ENCODE assay signal across 1 cellular context in the genomic region with DNA sequence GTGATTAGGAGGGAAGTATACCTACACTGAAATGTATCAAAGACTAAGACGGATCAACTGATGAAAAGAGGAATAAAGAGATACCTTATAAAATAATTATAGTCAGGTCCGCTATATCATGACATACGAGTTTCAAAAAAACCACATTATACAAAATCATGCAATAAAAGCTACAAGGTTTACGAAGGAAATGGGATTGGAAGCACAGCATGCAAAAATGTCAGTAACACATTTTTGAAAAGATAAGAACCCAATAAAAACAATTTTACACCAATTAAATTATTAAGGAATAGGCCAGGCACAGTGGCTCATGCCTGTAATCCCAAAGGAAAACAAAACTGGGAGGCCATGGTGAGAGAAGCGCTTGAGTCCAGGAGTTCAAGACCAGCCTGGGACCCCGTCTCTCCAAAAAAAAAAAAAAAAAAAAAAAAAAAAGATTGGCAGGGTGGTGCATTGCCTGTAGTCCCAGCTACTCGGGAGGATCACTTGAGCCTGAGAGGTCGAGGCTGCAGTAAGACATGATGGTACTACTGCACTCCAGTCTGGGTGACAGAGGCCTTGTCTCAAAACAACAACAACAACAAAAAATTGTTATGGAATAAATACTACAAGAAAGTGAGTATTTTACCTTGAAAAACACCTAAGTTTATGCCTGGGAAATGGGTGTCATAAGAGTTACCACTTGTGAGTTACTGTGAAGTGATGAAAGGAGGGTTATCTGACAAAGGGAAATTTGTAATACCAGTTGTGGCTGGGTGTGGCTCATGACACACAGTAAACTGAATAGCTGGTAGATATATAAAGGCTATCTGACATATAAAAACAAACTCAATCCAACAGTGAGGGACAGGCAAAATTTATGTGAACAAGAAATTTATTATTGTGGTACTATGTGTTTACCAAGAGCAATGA.
TF ChIP-seq lines count a peak whose summit lies in the region.

No MANE protein-coding gene starts in this region.

TF ChIP-seq in HEK293, 187 proteins besides CTCF, POLR2A, EP300 and RAD21:
- no peak for TF ChIP-seq ZNF169 (tag by site-specific recombination; IDR thresholded peaks at IDR 0.05)
- TF ChIP-seq OVOL3 (tag by site-specific recombination; IDR thresholded peaks at IDR 0.05): peak; percentile 46; the same call in 1 of the 2 replicates
- TF ChIP-seq ZNF146 (tag by site-specific recombination; IDR thresholded peaks at IDR 0.05): no peak
- TF ChIP-seq, protein P1, sequence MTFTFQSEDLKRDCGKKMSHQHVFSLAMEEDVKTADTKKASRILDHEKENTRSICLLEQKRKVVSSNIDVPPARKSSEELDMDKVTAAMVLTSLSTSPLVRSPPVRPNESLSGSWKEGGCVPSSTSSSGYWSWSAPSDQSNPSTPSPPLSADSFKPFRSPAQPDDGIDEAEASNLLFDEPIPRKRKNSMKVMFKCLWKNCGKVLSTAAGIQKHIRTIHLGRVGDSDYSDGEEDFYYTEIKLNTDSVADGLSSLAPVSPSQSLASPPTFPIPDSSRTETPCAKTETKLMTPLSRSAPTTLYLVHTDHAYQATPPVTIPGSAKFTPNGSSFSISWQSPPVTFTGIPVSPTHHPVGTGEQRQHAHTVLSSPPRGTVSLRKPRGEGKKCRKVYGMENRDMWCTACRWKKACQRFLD (tag by site-specific recombination; IDR thresholded peaks at IDR 0.05): no peak
- no peak for TF ChIP-seq ZNF24 (tag by site-specific recombination; IDR thresholded peaks at IDR 0.05)
- TF ChIP-seq, protein P2, sequence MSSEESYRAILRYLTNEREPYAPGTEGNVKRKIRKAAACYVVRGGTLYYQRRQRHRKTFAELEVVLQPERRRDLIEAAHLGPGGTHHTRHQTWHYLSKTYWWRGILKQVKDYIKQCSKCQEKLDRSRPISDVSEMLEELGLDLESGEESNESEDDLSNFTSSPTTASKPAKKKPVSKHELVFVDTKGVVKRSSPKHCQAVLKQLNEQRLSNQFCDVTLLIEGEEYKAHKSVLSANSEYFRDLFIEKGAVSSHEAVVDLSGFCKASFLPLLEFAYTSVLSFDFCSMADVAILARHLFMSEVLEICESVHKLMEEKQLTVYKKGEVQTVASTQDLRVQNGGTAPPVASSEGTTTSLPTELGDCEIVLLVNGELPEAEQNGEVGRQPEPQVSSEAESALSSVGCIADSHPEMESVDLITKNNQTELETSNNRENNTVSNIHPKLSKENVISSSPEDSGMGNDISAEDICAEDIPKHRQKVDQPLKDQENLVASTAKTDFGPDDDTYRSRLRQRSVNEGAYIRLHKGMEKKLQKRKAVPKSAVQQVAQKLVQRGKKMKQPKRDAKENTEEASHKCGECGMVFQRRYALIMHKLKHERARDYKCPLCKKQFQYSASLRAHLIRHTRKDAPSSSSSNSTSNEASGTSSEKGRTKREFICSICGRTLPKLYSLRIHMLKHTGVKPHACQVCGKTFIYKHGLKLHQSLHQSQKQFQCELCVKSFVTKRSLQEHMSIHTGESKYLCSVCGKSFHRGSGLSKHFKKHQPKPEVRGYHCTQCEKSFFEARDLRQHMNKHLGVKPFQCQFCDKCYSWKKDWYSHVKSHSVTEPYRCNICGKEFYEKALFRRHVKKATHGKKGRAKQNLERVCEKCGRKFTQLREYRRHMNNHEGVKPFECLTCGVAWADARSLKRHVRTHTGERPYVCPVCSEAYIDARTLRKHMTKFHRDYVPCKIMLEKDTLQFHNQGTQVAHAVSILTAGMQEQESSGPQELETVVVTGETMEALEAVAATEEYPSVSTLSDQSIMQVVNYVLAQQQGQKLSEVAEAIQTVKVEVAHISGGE (tag by site-specific recombination; conservative IDR thresholded peaks at IDR 0.05; ENCODE audit: low read depth): no peak
- TF ChIP-seq MEIS1 (CRISPR knock-in tag; IDR thresholded peaks at IDR 0.05; ENCODE audit: borderline replicate concordance): no peak
- peak; percentile 36; the same call in 1 of the 2 replicates for TF ChIP-seq OSR2 (tag by site-specific recombination; IDR thresholded peaks at IDR 0.05)
- TF ChIP-seq ZNF10 (tag by site-specific recombination; IDR thresholded peaks at IDR 0.05): peak; percentile 19; the same call in 1 of the 2 replicates
- no peak for TF ChIP-seq ZNF707 (tag by site-specific recombination; IDR thresholded peaks at IDR 0.05)
- TF ChIP-seq ZNF76 (tag by site-specific recombination; IDR thresholded peaks at IDR 0.05; ENCODE audit: borderline replicate concordance, low read depth): no peak
- TF ChIP-seq FEZF1 (tag by site-specific recombination; IDR thresholded peaks at IDR 0.05): peak; percentile 71
- TF ChIP-seq ZFP41 (tag by site-specific recombination; IDR thresholded peaks at IDR 0.05; ENCODE audit: borderline replicate concordance): no peak
- TF ChIP-seq, protein P3, sequence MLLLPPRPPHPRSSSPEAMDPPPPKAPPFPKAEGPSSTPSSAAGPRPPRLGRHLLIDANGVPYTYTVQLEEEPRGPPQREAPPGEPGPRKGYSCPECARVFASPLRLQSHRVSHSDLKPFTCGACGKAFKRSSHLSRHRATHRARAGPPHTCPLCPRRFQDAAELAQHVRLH (tag by site-specific recombination; IDR thresholded peaks at IDR 0.05): 0 out of 2 replicates have a peak, but pooled peaks have one; percentile 36
- TF ChIP-seq, protein P4, sequence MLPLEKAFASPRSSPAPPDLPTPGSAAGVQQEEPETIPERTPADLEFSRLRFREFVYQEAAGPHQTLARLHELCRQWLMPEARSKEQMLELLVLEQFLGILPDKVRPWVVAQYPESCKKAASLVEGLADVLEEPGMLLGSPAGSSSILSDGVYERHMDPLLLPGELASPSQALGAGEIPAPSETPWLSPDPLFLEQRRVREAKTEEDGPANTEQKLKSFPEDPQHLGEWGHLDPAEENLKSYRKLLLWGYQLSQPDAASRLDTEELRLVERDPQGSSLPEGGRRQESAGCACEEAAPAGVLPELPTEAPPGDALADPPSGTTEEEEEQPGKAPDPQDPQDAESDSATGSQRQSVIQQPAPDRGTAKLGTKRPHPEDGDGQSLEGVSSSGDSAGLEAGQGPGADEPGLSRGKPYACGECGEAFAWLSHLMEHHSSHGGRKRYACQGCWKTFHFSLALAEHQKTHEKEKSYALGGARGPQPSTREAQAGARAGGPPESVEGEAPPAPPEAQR (tag by site-specific recombination; IDR thresholded peaks at IDR 0.05): no peak
- TF ChIP-seq ZNF701 (tag by site-specific recombination; IDR thresholded peaks at IDR 0.05): no peak
- TF ChIP-seq ZNF843 (tag by site-specific recombination; IDR thresholded peaks at IDR 0.05): peak; percentile 59; the same call in 1 of the 2 replicates
- TF ChIP-seq IKZF3 (tag by site-specific recombination; IDR thresholded peaks at IDR 0.05): peak; percentile 65
- TF ChIP-seq, protein P5, sequence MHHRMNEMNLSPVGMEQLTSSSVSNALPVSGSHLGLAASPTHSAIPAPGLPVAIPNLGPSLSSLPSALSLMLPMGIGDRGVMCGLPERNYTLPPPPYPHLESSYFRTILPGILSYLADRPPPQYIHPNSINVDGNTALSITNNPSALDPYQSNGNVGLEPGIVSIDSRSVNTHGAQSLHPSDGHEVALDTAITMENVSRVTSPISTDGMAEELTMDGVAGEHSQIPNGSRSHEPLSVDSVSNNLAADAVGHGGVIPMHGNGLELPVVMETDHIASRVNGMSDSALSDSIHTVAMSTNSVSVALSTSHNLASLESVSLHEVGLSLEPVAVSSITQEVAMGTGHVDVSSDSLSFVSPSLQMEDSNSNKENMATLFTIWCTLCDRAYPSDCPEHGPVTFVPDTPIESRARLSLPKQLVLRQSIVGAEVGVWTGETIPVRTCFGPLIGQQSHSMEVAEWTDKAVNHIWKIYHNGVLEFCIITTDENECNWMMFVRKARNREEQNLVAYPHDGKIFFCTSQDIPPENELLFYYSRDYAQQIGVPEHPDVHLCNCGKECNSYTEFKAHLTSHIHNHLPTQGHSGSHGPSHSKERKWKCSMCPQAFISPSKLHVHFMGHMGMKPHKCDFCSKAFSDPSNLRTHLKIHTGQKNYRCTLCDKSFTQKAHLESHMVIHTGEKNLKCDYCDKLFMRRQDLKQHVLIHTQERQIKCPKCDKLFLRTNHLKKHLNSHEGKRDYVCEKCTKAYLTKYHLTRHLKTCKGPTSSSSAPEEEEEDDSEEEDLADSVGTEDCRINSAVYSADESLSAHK (tag by site-specific recombination; IDR thresholded peaks at IDR 0.05): 0 out of 2 replicates have a peak, but pooled peaks have one; percentile 24
- TF ChIP-seq BCL11B (tag by site-specific recombination; IDR thresholded peaks at IDR 0.05; ENCODE audit: low read depth): peak; percentile 79; the same call in 1 of the 2 replicates
- TF ChIP-seq, protein P6, sequence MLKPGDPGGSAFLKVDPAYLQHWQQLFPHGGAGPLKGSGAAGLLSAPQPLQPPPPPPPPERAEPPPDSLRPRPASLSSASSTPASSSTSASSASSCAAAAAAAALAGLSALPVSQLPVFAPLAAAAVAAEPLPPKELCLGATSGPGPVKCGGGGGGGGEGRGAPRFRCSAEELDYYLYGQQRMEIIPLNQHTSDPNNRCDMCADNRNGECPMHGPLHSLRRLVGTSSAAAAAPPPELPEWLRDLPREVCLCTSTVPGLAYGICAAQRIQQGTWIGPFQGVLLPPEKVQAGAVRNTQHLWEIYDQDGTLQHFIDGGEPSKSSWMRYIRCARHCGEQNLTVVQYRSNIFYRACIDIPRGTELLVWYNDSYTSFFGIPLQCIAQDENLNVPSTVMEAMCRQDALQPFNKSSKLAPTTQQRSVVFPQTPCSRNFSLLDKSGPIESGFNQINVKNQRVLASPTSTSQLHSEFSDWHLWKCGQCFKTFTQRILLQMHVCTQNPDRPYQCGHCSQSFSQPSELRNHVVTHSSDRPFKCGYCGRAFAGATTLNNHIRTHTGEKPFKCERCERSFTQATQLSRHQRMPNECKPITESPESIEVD (tag by site-specific recombination; IDR thresholded peaks at IDR 0.05): peak; percentile 75
- TF ChIP-seq ZNF433 (tag by site-specific recombination; IDR thresholded peaks at IDR 0.05; ENCODE audit: low read depth): no peak
- no peak for TF ChIP-seq ZNF221 (tag by site-specific recombination; IDR thresholded peaks at IDR 0.05; ENCODE audit: borderline replicate concordance)
- 0 out of 2 replicates have a peak, but pooled peaks have one; percentile 15 for TF ChIP-seq ZNF366 (tag by site-specific recombination; conservative IDR thresholded peaks at IDR 0.05)
- TF ChIP-seq ZNF585B (tag by site-specific recombination; IDR thresholded peaks at IDR 0.05): no peak
- TF ChIP-seq, protein P7, sequence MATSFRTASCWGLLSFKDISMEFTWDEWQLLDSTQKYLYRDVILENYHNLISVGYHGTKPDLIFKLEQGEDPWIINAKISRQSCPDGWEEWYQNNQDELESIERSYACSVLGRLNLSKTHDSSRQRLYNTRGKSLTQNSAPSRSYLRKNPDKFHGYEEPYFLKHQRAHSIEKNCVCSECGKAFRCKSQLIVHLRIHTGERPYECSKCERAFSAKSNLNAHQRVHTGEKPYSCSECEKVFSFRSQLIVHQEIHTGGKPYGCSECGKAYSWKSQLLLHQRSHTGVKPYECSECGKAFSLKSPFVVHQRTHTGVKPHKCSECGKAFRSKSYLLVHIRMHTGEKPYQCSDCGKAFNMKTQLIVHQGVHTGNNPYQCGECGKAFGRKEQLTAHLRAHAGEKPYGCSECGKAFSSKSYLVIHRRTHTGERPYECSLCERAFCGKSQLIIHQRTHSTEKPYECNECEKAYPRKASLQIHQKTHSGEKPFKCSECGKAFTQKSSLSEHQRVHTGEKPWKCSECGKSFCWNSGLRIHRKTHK (tag by site-specific recombination; IDR thresholded peaks at IDR 0.05): no peak
- no peak for TF ChIP-seq ZNF776 (tag by site-specific recombination; IDR thresholded peaks at IDR 0.05; ENCODE audit: borderline replicate concordance)
- TF ChIP-seq ZNF426 (tag by site-specific recombination; IDR thresholded peaks at IDR 0.05): 0 out of 2 replicates have a peak, but pooled peaks have one; percentile 3
- no peak for TF ChIP-seq ZNF121 (tag by site-specific recombination; IDR thresholded peaks at IDR 0.05)
- no peak for TF ChIP-seq ZNF211 (tag by site-specific recombination; IDR thresholded peaks at IDR 0.05; ENCODE audit: low read depth)
- no peak for TF ChIP-seq ZNF791 (tag by site-specific recombination; IDR thresholded peaks at IDR 0.05)
- TF ChIP-seq ZNF529 (tag by site-specific recombination; IDR thresholded peaks at IDR 0.05; ENCODE audit: insufficient replicate concordance): no peak
- TF ChIP-seq ZNF2 (tag by site-specific recombination; IDR thresholded peaks at IDR 0.05): no peak
- no peak for TF ChIP-seq ZEB2 (tag by site-specific recombination; IDR thresholded peaks at IDR 0.05)
- 0 out of 2 replicates have a peak, but pooled peaks have one; percentile 26 for TF ChIP-seq KLF1 (tag by site-specific recombination; IDR thresholded peaks at IDR 0.05)
